8 cellular contexts compared by ENCODE assay signal in genomic region chr12:50187084-50187900, GRCh38. TPM values are rescaled to one million over a fixed set of nuclear protein-coding genes. Genes with fewer than 3 reads are reported as not detected.
DNase-seq lines count a peak whose midpoint lies in the region; ATAC-seq and TF ChIP-seq lines count a peak whose summit lies in the region.

No MANE protein-coding gene starts in this region.

- peak overlapping the region; percentile 98 for H3K27ac Mint-ChIP-seq in activated T-helper 2 cell treated with anti-CD3 and anti-CD28 coated beads, Interferon-gamma antibody, Interleukin-2, Interleukin-4, amounts not matched to agents 10 μg/mL and 5 μg/mL and 100 μg/mL, durations not matched to agents 14 hours and 24 hours and 36 hours
- H3K27ac Mint-ChIP-seq in naive thymus-derived CD8-positive, alpha-beta T cell: peak overlapping the region; percentile 17 to 68 (median 27)

- no peaks in the 10 kb centered on the region for H3K9me3 ChIP-seq in WERI-Rb-1 (ENCODE audit: severe bottlenecking)

- H3K27me3 Mint-ChIP-seq in activated T-helper 2 cell treated with anti-CD3 and anti-CD28 coated beads, Interferon-gamma antibody, Interleukin-2, Interleukin-4, amounts not matched to agents 10 μg/mL and 5 μg/mL and 100 μg/mL, durations not matched to agents 14 hours and 24 hours and 36 hours (ENCODE audit: low read depth): no peaks in the 10 kb centered on the region
- H3K27me3 Mint-ChIP-seq in naive thymus-derived CD8-positive, alpha-beta T cell: no peaks in the 10 kb centered on the region

- no peaks in the 10 kb centered on the region for H3K9me3 Mint-ChIP-seq in activated T-helper 2 cell treated with anti-CD3 and anti-CD28 coated beads, Interferon-gamma antibody, Interleukin-2, Interleukin-4, amounts not matched to agents 10 μg/mL and 5 μg/mL and 100 μg/mL, durations not matched to agents 14 hours and 24 hours and 36 hours
- no peaks in the 10 kb centered on the region for H3K9me3 Mint-ChIP-seq in naive thymus-derived CD8-positive, alpha-beta T cell

- intact Hi-C loops in activated T-helper 2 cell treated with anti-CD3 and anti-CD28 coated beads, Interferon-gamma antibody, Interleukin-2, Interleukin-4, amounts not matched to agents 10 μg/mL and 5 μg/mL and 100 μg/mL, durations not matched to agents 14 hours and 24 hours and 36 hours (cut with micrococcal nuclease): loop anchor here (1.0 kb wide), 4 partner anchors 20 to 67 kb away; partner anchors contain the start of gene CERS5

- H3K27ac ChIP-seq in WERI-Rb-1: no peak overlapping the region

- no peaks in the 10 kb centered on the region for H3K27me3 ChIP-seq in WERI-Rb-1 (ENCODE audit: insufficient read depth, low read depth, severe bottlenecking)

- H3K4me3 ChIP-seq in WERI-Rb-1 (ENCODE audit: low read depth, low read length): no peak overlapping the region

- peaks cover 12% of the 10 kb centered on the region for H3K36me3 ChIP-seq in WERI-Rb-1

- H3K4me3 Mint-ChIP-seq in activated T-helper 2 cell treated with anti-CD3 and anti-CD28 coated beads, Interferon-gamma antibody, Interleukin-2, Interleukin-4, amounts not matched to agents 10 μg/mL and 5 μg/mL and 100 μg/mL, durations not matched to agents 14 hours and 24 hours and 36 hours (ENCODE audit: low read depth): peak overlapping the region; percentile 69
- no peak overlapping the region for H3K4me3 Mint-ChIP-seq in naive thymus-derived CD8-positive, alpha-beta T cell

- peak; percentile 78 for ATAC-seq in HG02884 (IDR thresholded peaks at IDR 0.05; ENCODE audit: unreplicated experiment)
- no peak for ATAC-seq in naive thymus-derived CD8-positive, alpha-beta T cell

- H3K4me1 Mint-ChIP-seq in activated T-helper 2 cell treated with anti-CD3 and anti-CD28 coated beads, Interferon-gamma antibody, Interleukin-2, Interleukin-4, amounts not matched to agents 10 μg/mL and 5 μg/mL and 100 μg/mL, durations not matched to agents 14 hours and 24 hours and 36 hours (ENCODE audit: low read depth): peaks cover 67% of the 10 kb centered on the region
- peaks cover 3 to 13% (median 8%) of the 10 kb centered on the region in 4 donors for H3K4me1 Mint-ChIP-seq in naive thymus-derived CD8-positive, alpha-beta T cell

- POLR2A ChIA-PET in naive thymus-derived CD8-positive, alpha-beta T cell (lab: Charles Lee): interaction anchor here (0.5 to 1.1 kb wide), 2 partner anchors 18 to 24 kb away, joined by 3 read pairs; no protein-coding TSS in a partner anchor

- TF ChIP-seq CTCF in GM12872 (IDR thresholded peaks at IDR 0.05; ENCODE audit: insufficient read depth, low read depth, low read length) (0 out of 3 replicates have a peak, but pooled peaks have one; percentile 7), WERI-Rb-1 (IDR thresholded peaks at IDR 0.05; ENCODE audit: low read depth, low read length) (no peak)

- peak; percentile 29 for DNase-seq in activated T-helper 2 cell treated with anti-CD3 and anti-CD28 coated beads, Interferon-gamma antibody, Interleukin-2, Interleukin-4, amounts not matched to agents 10 μg/mL and 5 μg/mL and 100 μg/mL, durations not matched to agents 14 hours and 24 hours and 36 hours (ENCODE audit: low spot score)
- DNase-seq in naive thymus-derived CD8-positive, alpha-beta T cell: no peak
- no peak for DNase-seq in OCI-M1 (lab: John Stamatoyannopoulos, UW)
- no peak for DNase-seq in NCI-H2171 treated with DMSO at 0.1 percent for 48 hours (lab: John Stamatoyannopoulos, UW)
- no peak for DNase-seq in SHP77 (lab: John Stamatoyannopoulos, UW)
- DNase-seq in WERI-Rb-1: no peak

- peaks cover 95% of the 10 kb centered on the region for H3K36me3 Mint-ChIP-seq in activated T-helper 2 cell treated with anti-CD3 and anti-CD28 coated beads, Interferon-gamma antibody, Interleukin-2, Interleukin-4, amounts not matched to agents 10 μg/mL and 5 μg/mL and 100 μg/mL, durations not matched to agents 14 hours and 24 hours and 36 hours (ENCODE audit: low read depth)
- H3K36me3 Mint-ChIP-seq in naive thymus-derived CD8-positive, alpha-beta T cell: peaks cover 0 to 38% (median 2%) of the 10 kb centered on the region in 3 donors

RNA-seq across cellular contexts. Expression of gene CERS5, which starts 20.1 kb away (rescaled TPM):
- 114 and 115 TPM in 2 replicates for total RNA-seq in activated T-helper 2 cell treated with anti-CD3 and anti-CD28 coated beads, Interferon-gamma antibody, Interleukin-2, Interleukin-4, amounts not matched to agents 10 μg/mL and 5 μg/mL and 100 μg/mL, durations not matched to agents 14 hours and 24 hours and 36 hours
- 10 to 100 TPM; 51.0 to 55.7 TPM for total RNA-seq in naive thymus-derived CD8-positive, alpha-beta T cell
- 10 to 100 TPM; 31.0 to 45.0 (median 33.6) TPM for polyA plus RNA-seq in naive thymus-derived CD8-positive, alpha-beta T cell
